Comparison of ENCODE assay signal across 3 cellular contexts in genomic region chr11:85947431-85948272, GRCh38.
A peak's percentile ranks its signal among the peaks of the same experiment; 100 is the strongest.
TF ChIP-seq lines count a peak whose summit lies in the region.

No MANE protein-coding gene starts in this region.

TF ChIP-seq in IMR-90, 13 proteins besides CTCF, POLR2A, EP300 and RAD21:
- TF ChIP-seq USF2 (IDR thresholded peaks at IDR 0.05; ENCODE audit: low read depth, low read length): peak; percentile 59; the same call in 1 of the 2 replicates
- TF ChIP-seq MAFK (IDR thresholded peaks at IDR 0.05; ENCODE audit: low read depth, low read length): peak; percentile 70
- TF ChIP-seq ELK1 (IDR thresholded peaks at IDR 0.05; ENCODE audit: borderline replicate concordance, low read depth, low read length): no peak
- TF ChIP-seq NFE2L2 (IDR thresholded peaks at IDR 0.05; ENCODE audit: low read depth, low read length): 0 out of 2 replicates have a peak, but pooled peaks have one; percentile 14
- TF ChIP-seq CEBPB (IDR thresholded peaks at IDR 0.05; ENCODE audit: low read depth, low read length): peak; percentile 81
- TF ChIP-seq MAZ (IDR thresholded peaks at IDR 0.05; ENCODE audit: borderline replicate concordance, low read depth, low read length): no peak
- no peak for TF ChIP-seq RFX5 (IDR thresholded peaks at IDR 0.05; ENCODE audit: low read depth, low read length)
- TF ChIP-seq RCOR1 (IDR thresholded peaks at IDR 0.05; ENCODE audit: insufficient replicate concordance, low read length): no peak
- no peak for TF ChIP-seq BHLHE40 (IDR thresholded peaks at IDR 0.05; ENCODE audit: low read depth, low read length)
- TF ChIP-seq CHD1 (IDR thresholded peaks at IDR 0.05; ENCODE audit: low read depth, low read length): no peak
- TF ChIP-seq MXI1 (IDR thresholded peaks at IDR 0.05; ENCODE audit: borderline replicate concordance, low read depth, low read length): 0 out of 2 replicates have a peak, but pooled peaks have one; percentile 27
- TF ChIP-seq SMC3 (IDR thresholded peaks at IDR 0.05; ENCODE audit: low read depth, low read length): no peak
- TF ChIP-seq FOS (IDR thresholded peaks at IDR 0.05; ENCODE audit: low read depth, low read length): no peak
TF ChIP-seq in IMR-90: peak in this region for 5.

TF ChIP-seq in GM12878, 131 proteins besides CTCF, POLR2A, EP300 and RAD21:
- TF ChIP-seq MEF2B (IDR thresholded peaks at IDR 0.05; ENCODE audit: partially characterized antibody, poor library complexity, severe bottlenecking): no peak
- TF ChIP-seq STAT1 (conservative IDR thresholded peaks at IDR 0.05): no peak
- TF ChIP-seq MEF2A (IDR thresholded peaks at IDR 0.05; ENCODE audit: insufficient read depth, low read depth, low read length): 0 out of 2 replicates have a peak, but pooled peaks have one; percentile 46
- no peak for TF ChIP-seq HDAC2 (IDR thresholded peaks at IDR 0.05)
- peak; percentile 41; the same call in 1 of the 2 replicates for TF ChIP-seq ZBED1 (IDR thresholded peaks at IDR 0.05; ENCODE audit: borderline replicate concordance)
- no peak for TF ChIP-seq TBL1XR1 (IDR thresholded peaks at IDR 0.05; ENCODE audit: low read depth, low read length)
- peak; percentile 59 for TF ChIP-seq JUNB (IDR thresholded peaks at IDR 0.05)
- TF ChIP-seq SKIL (IDR thresholded peaks at IDR 0.05; ENCODE audit: low read depth, poor library complexity, severe bottlenecking): peak; percentile 39
- TF ChIP-seq FOXM1 (IDR thresholded peaks at IDR 0.05; ENCODE audit: low read depth, low read length): 0 out of 2 replicates have a peak, but pooled peaks have one; percentile 45
- 0 out of 2 replicates have a peak, but pooled peaks have one; percentile 46 for TF ChIP-seq NFIC (IDR thresholded peaks at IDR 0.05; ENCODE audit: low read depth, low read length)
- no peak for TF ChIP-seq ZNF274 (IDR thresholded peaks at IDR 0.05; ENCODE audit: insufficient read depth, insufficient read length)
- TF ChIP-seq REST (IDR thresholded peaks at IDR 0.05; ENCODE audit: low read depth, low read length): no peak
- TF ChIP-seq IRF3 (IDR thresholded peaks at IDR 0.05): no peak

TF ChIP-seq in HepG2, 621 proteins besides CTCF, POLR2A, EP300 and RAD21:
- TF ChIP-seq PPARG (CRISPR knock-in tag; conservative IDR thresholded peaks at IDR 0.05): no peak
- TF ChIP-seq TSC22D2 (CRISPR knock-in tag; IDR thresholded peaks at IDR 0.05; ENCODE audit: borderline replicate concordance): no peak
- no peak for TF ChIP-seq ETV6 (CRISPR knock-in tag; conservative IDR thresholded peaks at IDR 0.05)
- no peak for TF ChIP-seq GATAD2A (CRISPR knock-in tag; IDR thresholded peaks at IDR 0.05)
- no peak for TF ChIP-seq NFRKB (IDR thresholded peaks at IDR 0.05)
- TF ChIP-seq ZNF83 (CRISPR knock-in tag; IDR thresholded peaks at IDR 0.05; ENCODE audit: borderline replicate concordance): no peak
- no peak for TF ChIP-seq ZNF407 (CRISPR knock-in tag; IDR thresholded peaks at IDR 0.05; ENCODE audit: not compliant biosample characterization)
- TF ChIP-seq ZNF772 (CRISPR knock-in tag; IDR thresholded peaks at IDR 0.05): no peak
- no peak for TF ChIP-seq ELF4 (CRISPR knock-in tag; IDR thresholded peaks at IDR 0.05; ENCODE audit: borderline replicate concordance)
- no peak for TF ChIP-seq HOXD1 (CRISPR knock-in tag; IDR thresholded peaks at IDR 0.05)
- TF ChIP-seq KLF13 (CRISPR knock-in tag; IDR thresholded peaks at IDR 0.05): no peak
- no peak for TF ChIP-seq TP53 (CRISPR knock-in tag; conservative IDR thresholded peaks at IDR 0.05)
- no peak for TF ChIP-seq ZNF709 (CRISPR knock-in tag; IDR thresholded peaks at IDR 0.05)
- no peak for TF ChIP-seq USF2 (IDR thresholded peaks at IDR 0.05; ENCODE audit: low read depth, low read length)
- no peak for TF ChIP-seq USF2 (CRISPR knock-in tag; IDR thresholded peaks at IDR 0.05; ENCODE audit: borderline replicate concordance)
- no peak for TF ChIP-seq PBX3 (CRISPR knock-in tag; IDR thresholded peaks at IDR 0.05; ENCODE audit: borderline replicate concordance)
- no peak for TF ChIP-seq ZNF121 (CRISPR knock-in tag; IDR thresholded peaks at IDR 0.05)
- no peak for TF ChIP-seq ZNF879 (CRISPR knock-in tag; IDR thresholded peaks at IDR 0.05)
- no peak for TF ChIP-seq ZSCAN21 (CRISPR knock-in tag; IDR thresholded peaks at IDR 0.05; ENCODE audit: borderline replicate concordance)
